In the genomic region with DNA sequence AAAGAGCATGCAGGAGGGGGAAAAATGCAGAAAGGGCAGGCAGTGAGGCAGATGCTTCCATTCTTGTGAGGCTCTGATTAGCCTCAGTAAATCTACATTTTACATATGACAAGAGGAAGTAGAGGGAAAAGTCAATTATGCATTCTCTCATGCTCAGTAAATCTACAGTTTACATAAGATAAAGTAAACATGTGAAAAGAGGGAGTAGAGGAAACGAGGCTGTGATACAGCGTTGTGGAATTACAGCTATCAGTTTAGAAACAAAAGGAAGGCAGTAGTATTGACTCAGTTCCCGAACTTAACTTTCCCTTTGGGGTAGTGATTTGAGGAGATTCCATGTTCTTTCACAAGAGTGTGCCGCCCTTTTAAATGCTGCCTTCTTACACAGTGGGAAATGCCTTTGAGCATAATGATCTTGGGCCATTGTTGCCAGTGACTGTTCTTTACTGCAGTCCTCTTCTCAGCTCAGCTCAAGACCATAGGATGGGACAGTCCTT, we compare ENCODE assay signal across 15 cellular contexts. TPM values are rescaled to one million over a fixed set of nuclear protein-coding genes. Genes with fewer than 3 reads are reported as not detected.
A peak's percentile ranks its signal among the peaks of the same experiment; 100 is the strongest.
DNase-seq lines count a peak whose midpoint lies in the region; ATAC-seq and TF ChIP-seq lines count a peak whose summit lies in the region.
"Had no signal": no experiment of that assay in that cellular context is flagged by ENCODE, and none has a peak within 500 bp of the region (broad histone marks: within the 10 kb centered on the region; RNA-seq: fewer than 3 reads in every experiment).

No MANE protein-coding gene starts in this region.

- peak overlapping the region; percentile 56 to 85 (median 61); a peak in 5 of 7 replicates for H3K27ac Mint-ChIP-seq in H9
- H3K27ac Mint-ChIP-seq: activated CD4-positive, alpha-beta memory T cell treated with anti-CD3 and anti-CD28 coated beads, Interleukin-2, amount 10 ng/mL, durations not matched to agents 7 days and 5 days had no signal

- no peak overlapping the region for H3K4me2 ChIP-seq in H9 (ENCODE audit: insufficient read depth, insufficient read length, low read length)

- no peaks in the 10 kb centered on the region for H3K23me2 ChIP-seq in H9 (ENCODE audit: insufficient read length, low read depth, low read length, poor library complexity, severe bottlenecking)

- H2BK5ac ChIP-seq in H9 (ENCODE audit: insufficient read length, low read length) = no peak overlapping the region

- no peak for DNase-seq in H9
- peak; percentile 69 to 77 for DNase-seq in foreskin fibroblast
- DNase-seq in NK-92 (lab: John Stamatoyannopoulos, UW; ENCODE audit: unreplicated experiment) = no peak
- no peak for DNase-seq in transverse colon
- DNase-seq: activated CD4-positive, alpha-beta memory T cell treated with anti-CD3 and anti-CD28 coated beads, Interleukin-2, amount 10 ng/mL, durations not matched to agents 7 days and 5 days; activated naive CD4-positive, alpha-beta T cell treated with Interleukin-2 at 50 U/mL for 16 hours; glutamatergic neuron; NCI-H1417 treated with DMSO at 0.1 percent for 48 hours; T-helper 1 cell had no signal

- H2BK20ac ChIP-seq in H9 (ENCODE audit: low read depth, low read length, poor library complexity, severe bottlenecking) = no peak overlapping the region

- intact Hi-C loops in transverse colon (cut with DNase I; ENCODE audit: low total_unique reads) = no loop called here

- no peak overlapping the region for H4K8ac ChIP-seq in H9 (replicated peaks; ENCODE audit: insufficient read length, low read depth, low read length)

- H3K56ac ChIP-seq in H9 (ENCODE audit: insufficient read length, low read depth, low read length) = no peak overlapping the region

- H2AFZ ChIP-seq in ACC112 (ENCODE audit: low read length, unreplicated experiment) (peak overlapping the region; percentile 76), H9 (ENCODE audit: low read length) (no peak overlapping the region)

- in situ Hi-C loops in transverse colon (cut with MboI; ENCODE audit: low pct_ligation_motif_present in 1 of 4, low pct_unique_long_range_greater_than_20kb in 1 of 4, low sequenced_read_pairs in 3 of 4) = loop anchor here in 1 of 4 donors (10.0 kb wide), 1 partner anchor 156 kb away; no protein-coding TSS in a partner anchor

- H3K18ac ChIP-seq in H9 (ENCODE audit: insufficient read length, low read depth, low read length) = no peak overlapping the region

- H3K27me3 ChIP-seq in ACC112 (ENCODE audit: insufficient read depth, low read length) = no peaks in the 10 kb centered on the region
- no peaks in the 10 kb centered on the region for H3K27me3 ChIP-seq in H9 (ENCODE audit: insufficient read depth, low read length)
- H3K27me3 ChIP-seq in transverse colon = no peaks in the 10 kb centered on the region

- no peak overlapping the region for H3K4me3 Mint-ChIP-seq in H9
- H3K4me3 Mint-ChIP-seq: activated CD4-positive, alpha-beta memory T cell treated with anti-CD3 and anti-CD28 coated beads, Interleukin-2, amount 10 ng/mL, durations not matched to agents 7 days and 5 days had no signal

- H3K4ac ChIP-seq in H9 (ENCODE audit: low read depth, low read length) = no peak overlapping the region

- H3K4me1 ChIP-seq in ACC112 (ENCODE audit: control insufficient read depth, insufficient read depth, low read length, unreplicated experiment) = peaks cover 49% of the 10 kb centered on the region
- H3K4me1 ChIP-seq in H9 (ENCODE audit: insufficient read depth, low read length) = no peaks in the 10 kb centered on the region; the same call in 1 of the 2 replicates
- H3K4me1 ChIP-seq in transverse colon = no peaks in the 10 kb centered on the region

- no peak for TF ChIP-seq EP300 in transverse colon (IDR thresholded peaks at IDR 0.05; ENCODE audit: low read depth)

- no peaks in the 10 kb centered on the region for H3K9me3 Mint-ChIP-seq in H9
- H3K9me3 Mint-ChIP-seq: activated CD4-positive, alpha-beta memory T cell treated with anti-CD3 and anti-CD28 coated beads, Interleukin-2, amount 10 ng/mL, durations not matched to agents 7 days and 5 days had no signal

- no peak overlapping the region for H3K14ac ChIP-seq in H9 (ENCODE audit: insufficient read depth, low read length)

- no peaks in the 10 kb centered on the region for H4K20me1 ChIP-seq in H9 (ENCODE audit: control insufficient read depth, insufficient read depth, insufficient read length)

- H3K79me2 ChIP-seq in ACC112 (ENCODE audit: control insufficient read depth, insufficient read depth, low read length, unreplicated experiment) = no peaks in the 10 kb centered on the region
- H3K79me2 ChIP-seq in H9 (ENCODE audit: insufficient read depth, low read length) = no peaks in the 10 kb centered on the region

- H3K27me3 Mint-ChIP-seq in H9 (ENCODE audit: low read depth) = no peaks in the 10 kb centered on the region
- H3K27me3 Mint-ChIP-seq: activated CD4-positive, alpha-beta memory T cell treated with anti-CD3 and anti-CD28 coated beads, Interleukin-2, amount 10 ng/mL, durations not matched to agents 7 days and 5 days had no signal

- no peak overlapping the region for H3T11ph ChIP-seq in H9 (ENCODE audit: low read length)

- H3K27ac ChIP-seq in ACC112 (ENCODE audit: low read depth, low read length) (peak overlapping the region; percentile 65), H9 (ENCODE audit: insufficient read length, low read depth, low read length) (peak overlapping the region; percentile 9), VCaP (peak overlapping the region; percentile 25; the same call in 1 of the 2 replicates), transverse colon (no peak overlapping the region)
- H3K27ac ChIP-seq: coronary artery had no signal

- peaks cover 50 to 54% of the 10 kb centered on the region in 2 experiments for H3K4me1 Mint-ChIP-seq in H9

- H3K36me3 ChIP-seq in ACC112 (ENCODE audit: insufficient read depth, low read length) (no peaks in the 10 kb centered on the region), transverse colon (no peaks in the 10 kb centered on the region)

- H3K36me3 Mint-ChIP-seq in H9 (ENCODE audit: insufficient read depth in 1 of 3, low read depth in 3 of 3) = no peaks in the 10 kb centered on the region

- no peaks in the 10 kb centered on the region for H3K79me1 ChIP-seq in H9 (ENCODE audit: insufficient read depth, low read depth, low read length, poor library complexity, severe bottlenecking)

- no peak overlapping the region for H2BK120ac ChIP-seq in H9 (ENCODE audit: low read depth, low read length, poor library complexity, severe bottlenecking)

- H2AK5ac ChIP-seq in H9 (ENCODE audit: insufficient read length, low read length) = no peak overlapping the region

- H3K23ac ChIP-seq in H9 (ENCODE audit: insufficient read length, low read depth, low read length) = no peak overlapping the region

- ATAC-seq in GM19455 (IDR thresholded peaks at IDR 0.05; ENCODE audit: unreplicated experiment) (no peak), HG03342 (IDR thresholded peaks at IDR 0.05; ENCODE audit: unreplicated experiment) (no peak)
- ATAC-seq: left lobe of liver had no signal

- no peak for TF ChIP-seq POLR2A in transverse colon (IDR thresholded peaks at IDR 0.05)

- H3K9ac ChIP-seq in H9 (ENCODE audit: extremely low read depth, insufficient read length, low read length) = no peak overlapping the region

- H4K5ac ChIP-seq in H9 (ENCODE audit: insufficient read length, low read depth, low read length) = no peak overlapping the region

- H4K91ac ChIP-seq in H9 (ENCODE audit: insufficient read length, low read depth, low read length) = no peak overlapping the region

- H3K9me3 ChIP-seq in H9 (ENCODE audit: control insufficient read depth, low read depth, low read length) (no peaks in the 10 kb centered on the region), transverse colon (no peaks in the 10 kb centered on the region)

- no peak overlapping the region for H2BK12ac ChIP-seq in H9 (ENCODE audit: insufficient read length, low read depth, low read length)

- TF ChIP-seq CTCF in H9 (conservative IDR thresholded peaks at IDR 0.05) (no peak), VCaP (conservative IDR thresholded peaks at IDR 0.05) (no peak), foreskin fibroblast (IDR thresholded peaks at IDR 0.05; ENCODE audit: low read depth, low read length) (no peak), transverse colon (IDR thresholded peaks at IDR 0.05) (no peak)

- no peak overlapping the region for H2BK15ac ChIP-seq in H9 (ENCODE audit: low read depth, low read length)

- WGBS in H9 (ENCODE audit: extremely low coverage, insufficient read length, low lambda C conversion rate) = no CpG with 5 or more reads among the region's 4 CpGs
- WGBS in transverse colon (ENCODE audit: low coverage in 1 of 2), 2 donors = 44 to 45% methylated on average over 4 of the region's 4 CpGs

- H3K4me3 ChIP-seq in ACC112 (ENCODE audit: low read depth, low read length) (peak overlapping the region; percentile 41), foreskin fibroblast (ENCODE audit: low read depth in 1 of 2, low read length in 2 of 2) (no peak overlapping the region), transverse colon (no peak overlapping the region)
- H3K4me3 ChIP-seq: coronary artery had no signal

RNA-seq across cellular contexts. Expression of a gene that starts 39.3 kb away (rescaled TPM):
- 0.07 and 0.09 TPM in 2 replicates for total RNA-seq in H9 (2021)
- total RNA-seq in transverse colon = under 1 TPM in 2 of 4 donors, not detected in 2; 0.14 to 0.16 TPM
- total RNA-seq: activated CD4-positive, alpha-beta memory T cell treated with anti-CD3 and anti-CD28 coated beads, Interleukin-2, amount 10 ng/mL, durations not matched to agents 7 days and 5 days; left lobe of liver had no signal

Comparison
In these comparisons a context has a peak if more than half of its experiments do, and no peak if none do; other contexts are left out.
1. H3K27ac ChIP-seq: peak in ACC112 (single experiment), H9 (single experiment) and VCaP (single experiment); none in transverse colon (0 of 4).
2. DNase-seq: peak in foreskin fibroblast (2 of 2); none in H9 (single experiment), NK-92 (single experiment) and transverse colon (single experiment).